ENCODE assay signal across 37 cellular contexts in genomic region chr15:95784508-95784907, GRCh38.
"Had no signal": no experiment of that assay in that cellular context is flagged by ENCODE, and none has a peak within 500 bp of the region (broad histone marks: within the 10 kb centered on the region; RNA-seq: fewer than 3 reads in every experiment).

No MANE protein-coding gene starts in this region.

- H3K9ac ChIP-seq: KMS-11 had no signal

- H3K4me3 Mint-ChIP-seq: activated B cell treated with CpG ODN at 0.5 μM for 24 hours; activated CD4-positive, alpha-beta memory T cell treated with anti-CD3 and anti-CD28 coated beads, Interleukin-2, amount 10 ng/mL, durations not matched to agents 7 days and 5 days; activated CD8-positive, alpha-beta memory T cell treated with anti-CD3 and anti-CD28 coated beads, Interleukin-2, amount 10 ng/mL, durations not matched to agents 7 days and 5 days; activated naive CD4-positive, alpha-beta T cell treated with anti-CD3 and anti-CD28 coated beads, Interleukin-2, amount 50 U/mL, for 24 hours; activated naive CD8-positive, alpha-beta T cell treated with anti-CD3 and anti-CD28 coated beads, Interleukin-2, amount 10 ng/mL, durations not matched to agents 7 days and 5 days had no signal

- H3K27me3 Mint-ChIP-seq: activated B cell treated with CpG ODN at 0.5 μM for 24 hours; activated CD4-positive, alpha-beta memory T cell treated with anti-CD3 and anti-CD28 coated beads, Interleukin-2, amount 10 ng/mL, durations not matched to agents 7 days and 5 days; activated CD8-positive, alpha-beta memory T cell treated with anti-CD3 and anti-CD28 coated beads, Interleukin-2, amount 10 ng/mL, durations not matched to agents 7 days and 5 days had no signal

- H3K36me3 ChIP-seq: adrenal gland, breast epithelium had no signal

- H3K27me3 ChIP-seq: adrenal gland, body of pancreas, breast epithelium had no signal

- H3K4me2 ChIP-seq: KMS-11 had no signal

- H3K36me3 Mint-ChIP-seq: activated CD8-positive, alpha-beta memory T cell treated with anti-CD3 and anti-CD28 coated beads, Interleukin-2, amount 10 ng/mL, durations not matched to agents 7 days and 5 days had no signal

- H3K27ac ChIP-seq: adrenal gland, body of pancreas, breast epithelium, KMS-11, RWPE1, VCaP had no signal

- DNase-seq: activated B cell treated with CpG ODN at 0.5 μM for 24 hours; activated CD4-positive, alpha-beta memory T cell treated with anti-CD3 and anti-CD28 coated beads, Interleukin-2, amount 10 ng/mL, durations not matched to agents 7 days and 5 days; activated CD4-positive, alpha-beta T cell treated with anti-CD3 and anti-CD28 coated beads for 4 hours; activated CD4-positive, alpha-beta T cell treated with anti-CD3 and anti-CD28 coated beads, Interleukin-2, amount 50 U/mL, for 1 hour; activated CD4-positive, CD25-positive, alpha-beta regulatory T cell treated with anti-CD3 and anti-CD28 coated beads, Interleukin-2, amount 50 U/mL, for 72 hours; activated CD8-positive, alpha-beta memory T cell treated with anti-CD3 and anti-CD28 coated beads for 24 hours; activated CD8-positive, alpha-beta memory T cell treated with anti-CD3 and anti-CD28 coated beads, Interleukin-2, amount 10 ng/mL, durations not matched to agents 7 days and 5 days; activated CD8-positive, alpha-beta memory T cell treated with anti-CD3 and anti-CD28 coated beads, Interleukin-2, amount 50 U/mL, for 48 hours; activated gamma-delta T cell; activated naive CD4-positive, alpha-beta T cell treated with Interleukin-2 at 50 U/mL for 16 hours; activated naive CD8-positive, alpha-beta T cell treated with anti-CD3 and anti-CD28 coated beads, Interleukin-2, amount 10 ng/mL, durations not matched to agents 7 days and 5 days; activated T-cell treated with anti-CD3 and anti-CD28 coated beads, Interleukin-2, amount 50 U/mL, for 48 hours; adrenal gland; body of pancreas; cerebellar nuclear complex; MM.1S; MV-4-11; NCI-H1092; NCI-H1436 treated with DMSO at 0.1 percent for 48 hours; NCI-H1694 treated with DMSO at 0.1 percent for 48 hours; NCI-H2029; NCI-H2107; NCI-H2171 treated with DMSO at 0.1 percent for 48 hours; NCI-H2227 treated with DMSO at 0.1 percent for 48 hours; NCI-H446; NCI-H510A treated with DMSO at 0.1 percent for 48 hours; NCI-H69; PC-3; SW 1271; T-helper 1 cell; T-helper 2 cell; T-helper 9 cell had no signal

- H3K4me3 ChIP-seq: adrenal gland, body of pancreas, breast epithelium had no signal

- H3K4me1 Mint-ChIP-seq: activated B cell treated with CpG ODN at 0.5 μM for 24 hours; activated CD4-positive, alpha-beta memory T cell treated with anti-CD3 and anti-CD28 coated beads, Interleukin-2, amount 10 ng/mL, durations not matched to agents 7 days and 5 days; activated CD8-positive, alpha-beta memory T cell treated with anti-CD3 and anti-CD28 coated beads, Interleukin-2, amount 10 ng/mL, durations not matched to agents 7 days and 5 days; activated naive CD4-positive, alpha-beta T cell treated with anti-CD3 and anti-CD28 coated beads, Interleukin-2, amount 50 U/mL, for 24 hours; activated naive CD8-positive, alpha-beta T cell treated with anti-CD3 and anti-CD28 coated beads, Interleukin-2, amount 10 ng/mL, durations not matched to agents 7 days and 5 days had no signal

- H3K27ac Mint-ChIP-seq: activated B cell treated with CpG ODN at 0.5 μM for 24 hours; activated CD4-positive, alpha-beta memory T cell treated with anti-CD3 and anti-CD28 coated beads, Interleukin-2, amount 10 ng/mL, durations not matched to agents 7 days and 5 days; activated CD8-positive, alpha-beta memory T cell treated with anti-CD3 and anti-CD28 coated beads, Interleukin-2, amount 10 ng/mL, durations not matched to agents 7 days and 5 days; activated naive CD4-positive, alpha-beta T cell treated with anti-CD3 and anti-CD28 coated beads, Interleukin-2, amount 50 U/mL, for 24 hours; activated naive CD8-positive, alpha-beta T cell treated with anti-CD3 and anti-CD28 coated beads, Interleukin-2, amount 10 ng/mL, durations not matched to agents 7 days and 5 days had no signal

- H3K4me1 ChIP-seq: adrenal gland, body of pancreas, breast epithelium had no signal
